Comparison of ENCODE assay signal across 15 cellular contexts in the genomic region with DNA sequence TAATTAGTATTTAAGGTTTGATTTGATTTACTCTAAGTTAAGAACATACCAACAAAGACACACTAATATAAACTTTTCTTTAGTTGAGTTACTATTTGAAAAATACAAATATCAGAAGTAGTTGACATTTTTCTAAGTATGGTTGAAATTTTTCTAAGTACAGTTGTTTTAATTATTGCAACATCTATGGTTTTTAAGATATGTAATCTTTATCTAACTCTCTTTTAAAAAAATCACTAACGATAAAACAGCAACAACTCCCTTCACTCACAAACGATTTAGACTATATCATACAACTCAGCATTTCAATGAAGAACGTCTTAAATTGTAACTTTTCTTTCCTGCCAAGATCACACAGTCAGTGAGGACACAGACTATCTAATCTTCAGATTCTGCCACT. TPM values are rescaled to one million over a fixed set of nuclear protein-coding genes. Genes with fewer than 3 reads are reported as not detected.
A peak's percentile ranks its signal among the peaks of the same experiment; 100 is the strongest.
DNase-seq lines count a peak whose midpoint lies in the region; ATAC-seq and TF ChIP-seq lines count a peak whose summit lies in the region.
"Had no signal": no experiment of that assay in that cellular context is flagged by ENCODE, and none has a peak within 500 bp of the region (broad histone marks: within the 10 kb centered on the region; RNA-seq: fewer than 3 reads in every experiment).

No MANE protein-coding gene starts in this region.

- H3K9ac ChIP-seq in KMS-11 = no peak overlapping the region
- peak overlapping the region; percentile 81 for H3K9ac ChIP-seq in neural cell (ENCODE audit: low read length)

- H3K4me3 ChIP-seq in KMS-11 (IDR thresholded peaks at IDR 0.05; ENCODE audit: insufficient read depth, low read depth, low read length) = no peak overlapping the region
- H3K4me3 ChIP-seq in neural cell (ENCODE audit: low read length) = peak overlapping the region; percentile 75
- H3K4me3 ChIP-seq: body of pancreas had no signal

- no peaks in the 10 kb centered on the region for H3K9me3 Mint-ChIP-seq in CD4-positive, alpha-beta T cell
- no peaks in the 10 kb centered on the region for H3K9me3 Mint-ChIP-seq in activated T-helper 2 cell treated with anti-CD3 and anti-CD28 coated beads, Interferon-gamma antibody, Interleukin-2, Interleukin-4, amounts not matched to agents 10 μg/mL and 5 μg/mL and 100 μg/mL, durations not matched to agents 14 hours and 24 hours and 36 hours

- no peak for TF ChIP-seq RAD21 in neural cell (conservative IDR thresholded peaks at IDR 0.05)

- H2AFZ ChIP-seq in KMS-11 (ENCODE audit: low read depth) (no peak overlapping the region), neural cell (ENCODE audit: low read depth, low read length) (no peak overlapping the region)

- TF ChIP-seq EP300 in neural cell (conservative IDR thresholded peaks at IDR 0.05; ENCODE audit: poor library complexity, severe bottlenecking) = no peak

- no peaks in the 10 kb centered on the region for H3K27me3 ChIP-seq in CD4-positive, alpha-beta T cell (ENCODE audit: control insufficient read depth, insufficient read depth, low read length)
- no peaks in the 10 kb centered on the region for H3K27me3 ChIP-seq in KMS-11 (ENCODE audit: insufficient read depth, low read depth)
- no peaks in the 10 kb centered on the region for H3K27me3 ChIP-seq in neural cell (ENCODE audit: insufficient read depth, low read depth, low read length)
- H3K27me3 ChIP-seq: body of pancreas had no signal

- intact Hi-C loops in CD4-positive, alpha-beta T cell (cut with DNase I, micrococcal nuclease) = loop anchor here in 1 of 2 experiments (2.0 to 5.0 kb wide), 2 partner anchors 326 to 382 kb away; partner anchors contain the start of gene MRPL48
- intact Hi-C loops in activated T-helper 2 cell treated with anti-CD3 and anti-CD28 coated beads, Interferon-gamma antibody, Interleukin-2, Interleukin-4, amounts not matched to agents 10 μg/mL and 5 μg/mL and 100 μg/mL, durations not matched to agents 14 hours and 24 hours and 36 hours (cut with micrococcal nuclease) = no loop called here

- no peaks in the 10 kb centered on the region for H3K9me3 ChIP-seq in CD4-positive, alpha-beta T cell (ENCODE audit: control insufficient read depth, low read length)
- H3K9me3 ChIP-seq in neural cell (ENCODE audit: low read length) = no peaks in the 10 kb centered on the region
- H3K9me3 ChIP-seq: body of pancreas had no signal

- H3K27me3 Mint-ChIP-seq in CD4-positive, alpha-beta T cell = no peaks in the 10 kb centered on the region
- no peaks in the 10 kb centered on the region for H3K27me3 Mint-ChIP-seq in activated T-helper 2 cell treated with anti-CD3 and anti-CD28 coated beads, Interferon-gamma antibody, Interleukin-2, Interleukin-4, amounts not matched to agents 10 μg/mL and 5 μg/mL and 100 μg/mL, durations not matched to agents 14 hours and 24 hours and 36 hours (ENCODE audit: low read depth)
- H3K27me3 Mint-ChIP-seq: activated CD8-positive, alpha-beta memory T cell treated with anti-CD3 and anti-CD28 coated beads, Interleukin-2, amount 10 ng/mL, durations not matched to agents 7 days and 5 days had no signal

- H3K27ac ChIP-seq in CD4-positive, alpha-beta T cell (ENCODE audit: low read depth, low read length) = no peak overlapping the region
- H3K27ac ChIP-seq in KMS-11 (no peak overlapping the region), neural cell (ENCODE audit: low read length) (no peak overlapping the region)
- H3K27ac ChIP-seq: body of pancreas, epithelial cell of prostate had no signal

- H3K9me2 ChIP-seq in neural cell (ENCODE audit: insufficient read depth, low read length) = no peaks in the 10 kb centered on the region

- no peak overlapping the region for H3K27ac Mint-ChIP-seq in CD4-positive, alpha-beta T cell
- no peak overlapping the region for H3K27ac Mint-ChIP-seq in activated T-helper 2 cell treated with anti-CD3 and anti-CD28 coated beads, Interferon-gamma antibody, Interleukin-2, Interleukin-4, amounts not matched to agents 10 μg/mL and 5 μg/mL and 100 μg/mL, durations not matched to agents 14 hours and 24 hours and 36 hours
- H3K27ac Mint-ChIP-seq: activated CD8-positive, alpha-beta memory T cell treated with anti-CD3 and anti-CD28 coated beads, Interleukin-2, amount 10 ng/mL, durations not matched to agents 7 days and 5 days had no signal

- peak overlapping the region; percentile 27 for H3K4me3 Mint-ChIP-seq in CD4-positive, alpha-beta T cell
- peak overlapping the region; percentile 9 for H3K4me3 Mint-ChIP-seq in activated T-helper 2 cell treated with anti-CD3 and anti-CD28 coated beads, Interferon-gamma antibody, Interleukin-2, Interleukin-4, amounts not matched to agents 10 μg/mL and 5 μg/mL and 100 μg/mL, durations not matched to agents 14 hours and 24 hours and 36 hours (ENCODE audit: low read depth)
- H3K4me3 Mint-ChIP-seq: activated CD8-positive, alpha-beta memory T cell treated with anti-CD3 and anti-CD28 coated beads, Interleukin-2, amount 10 ng/mL, durations not matched to agents 7 days and 5 days had no signal

- peaks cover 22% of the 10 kb centered on the region; the same call in 1 of the 2 replicates for H3K79me2 ChIP-seq in KMS-11 (ENCODE audit: insufficient read depth, low read depth)
- peaks cover 56% of the 10 kb centered on the region for H3K79me2 ChIP-seq in neural cell (replicated peaks; ENCODE audit: insufficient read depth, low read length)

- H3K36me3 Mint-ChIP-seq in CD4-positive, alpha-beta T cell (ENCODE audit: low read depth) = peaks cover 45% of the 10 kb centered on the region
- peaks cover 29% of the 10 kb centered on the region for H3K36me3 Mint-ChIP-seq in activated T-helper 2 cell treated with anti-CD3 and anti-CD28 coated beads, Interferon-gamma antibody, Interleukin-2, Interleukin-4, amounts not matched to agents 10 μg/mL and 5 μg/mL and 100 μg/mL, durations not matched to agents 14 hours and 24 hours and 36 hours (ENCODE audit: low read depth)

- H3K4me2 ChIP-seq in KMS-11 (peak overlapping the region; percentile 86), neural cell (ENCODE audit: low read length) (peak overlapping the region; percentile 64)

- DNase-seq in CD4-positive, alpha-beta T cell = no peak
- no peak for DNase-seq in activated T-helper 2 cell treated with anti-CD3 and anti-CD28 coated beads, Interferon-gamma antibody, Interleukin-2, Interleukin-4, amounts not matched to agents 10 μg/mL and 5 μg/mL and 100 μg/mL, durations not matched to agents 14 hours and 24 hours and 36 hours (ENCODE audit: low spot score)
- no peak for DNase-seq in stimulated activated CD4-positive, alpha-beta T cell treated with anti-CD3 and anti-CD28 coated beads, Interleukin-4, amount 100 ng/mL, for 1 hour
- no peak for DNase-seq in GM10248 (ENCODE audit: extremely low spot score)
- DNase-seq: activated CD8-positive, alpha-beta memory T cell treated with anti-CD3 and anti-CD28 coated beads, Interleukin-2, amount 10 ng/mL, durations not matched to agents 7 days and 5 days; activated naive CD4-positive, alpha-beta T cell; body of pancreas; cortex of kidney; NCI-H2081 treated with DMSO at 0.1 percent for 48 hours; retina; stimulated activated CD4-positive, alpha-beta T cell treated with anti-CD3 and anti-CD28 coated beads, Interleukin-1b, Interleukin-23, amount 100 ng/mL, for 48 hours had no signal

- peaks cover 23% of the 10 kb centered on the region for H3K4me1 ChIP-seq in KMS-11 (ENCODE audit: low read depth, poor library complexity, severe bottlenecking)

- peaks cover 2% of the 10 kb centered on the region; the same call in 1 of the 2 replicates for H4K20me1 ChIP-seq in KMS-11 (ENCODE audit: insufficient read depth)
- no peaks in the 10 kb centered on the region for H4K20me1 ChIP-seq in neural cell (ENCODE audit: insufficient read depth)

- peaks cover 18% of the 10 kb centered on the region for H3K4me1 Mint-ChIP-seq in CD4-positive, alpha-beta T cell (ENCODE audit: low read depth)
- H3K4me1 Mint-ChIP-seq in activated T-helper 2 cell treated with anti-CD3 and anti-CD28 coated beads, Interferon-gamma antibody, Interleukin-2, Interleukin-4, amounts not matched to agents 10 μg/mL and 5 μg/mL and 100 μg/mL, durations not matched to agents 14 hours and 24 hours and 36 hours (ENCODE audit: low read depth) = peaks cover 9% of the 10 kb centered on the region

- no peaks in the 10 kb centered on the region for H3F3A ChIP-seq in neural cell (ENCODE audit: insufficient read depth, low read length, poor library complexity, severe bottlenecking)

- CTCF ChIA-PET in CD4-positive, alpha-beta T cell (lab: Charles Lee) = no interaction called here
- CTCF ChIA-PET in GM10248 (lab: Yijun Ruan, JAX) = no interaction called here

- no peak for ATAC-seq in CD4-positive, alpha-beta T cell (ENCODE audit: poor library complexity)
- ATAC-seq in GM18502 (IDR thresholded peaks at IDR 0.05; ENCODE audit: poor library complexity, unreplicated experiment) = no peak
- ATAC-seq: activated CD8-positive, alpha-beta memory T cell treated with anti-CD3 and anti-CD28 coated beads, Interleukin-2, amount 10 ng/mL, durations not matched to agents 7 days and 5 days; body of pancreas had no signal

- POLR2A ChIA-PET in CD4-positive, alpha-beta T cell (lab: Charles Lee) = no interaction called here
- POLR2A ChIA-PET in GM10248 (lab: Yijun Ruan, JAX) = no interaction called here

- no peak for TF ChIP-seq CTCF in CD4-positive, alpha-beta T cell (IDR thresholded peaks at IDR 0.05)
- no peak for TF ChIP-seq CTCF in KMS-11 (conservative IDR thresholded peaks at IDR 0.05; ENCODE audit: low read depth, low read length)
- no peak for TF ChIP-seq CTCF in neural cell (IDR thresholded peaks at IDR 0.05; ENCODE audit: poor library complexity, severe bottlenecking)
- no peak for TF ChIP-seq CTCF in GM10248 (IDR thresholded peaks at IDR 0.05; ENCODE audit: control extremely low read depth, extremely low read depth, low read depth, missing control alignments)

- H3K36me3 ChIP-seq in KMS-11 (ENCODE audit: insufficient read depth) (no peaks in the 10 kb centered on the region; the same call in 1 of the 2 replicates), neural cell (ENCODE audit: insufficient read depth, low read length) (no peaks in the 10 kb centered on the region)

TF ChIP-seq in neural cell, 6 proteins besides CTCF, POLR2A, EP300 and RAD21 (continues in another document):
- TF ChIP-seq TAF1 (IDR thresholded peaks at IDR 0.05; ENCODE audit: low read depth) (no peak), EZH2 (IDR thresholded peaks at IDR 0.05; ENCODE audit: borderline replicate concordance, insufficient read depth, low read length, poor library complexity, severe bottlenecking) (no peak), POLR2AphosphoS5 (IDR thresholded peaks at IDR 0.05) (no peak)

RNA-seq across cellular contexts. Expression of gene C2CD3, which starts 2.0 kb away (rescaled TPM):
- 10 to 100 TPM; 31.9 to 35.1 TPM for total RNA-seq in CD4-positive, alpha-beta T cell
- total RNA-seq in activated T-helper 2 cell treated with anti-CD3 and anti-CD28 coated beads, Interferon-gamma antibody, Interleukin-2, Interleukin-4, amounts not matched to agents 10 μg/mL and 5 μg/mL and 100 μg/mL, durations not matched to agents 14 hours and 24 hours and 36 hours = 32.5 and 33.1 TPM in 2 replicates
- polyA plus RNA-seq in neural cell = 11.4 and 13.2 TPM in 2 replicates
- polyA minus RNA-seq in neural cell = 42.3 and 43.1 TPM in 2 replicates

RNA-seq across cellular contexts. Expression of gene PPME1, which starts 2.3 kb away (rescaled TPM):
- 10 to 100 TPM; 13.7 to 16.3 TPM for total RNA-seq in CD4-positive, alpha-beta T cell
- total RNA-seq in activated T-helper 2 cell treated with anti-CD3 and anti-CD28 coated beads, Interferon-gamma antibody, Interleukin-2, Interleukin-4, amounts not matched to agents 10 μg/mL and 5 μg/mL and 100 μg/mL, durations not matched to agents 14 hours and 24 hours and 36 hours = 67.1 and 67.5 TPM in 2 replicates
- 49.5 and 59.4 TPM in 2 replicates for polyA plus RNA-seq in neural cell
- polyA minus RNA-seq in neural cell = 57.0 and 70.4 TPM in 2 replicates
